10 cellular contexts compared by ENCODE assay signal in the genomic region with DNA sequence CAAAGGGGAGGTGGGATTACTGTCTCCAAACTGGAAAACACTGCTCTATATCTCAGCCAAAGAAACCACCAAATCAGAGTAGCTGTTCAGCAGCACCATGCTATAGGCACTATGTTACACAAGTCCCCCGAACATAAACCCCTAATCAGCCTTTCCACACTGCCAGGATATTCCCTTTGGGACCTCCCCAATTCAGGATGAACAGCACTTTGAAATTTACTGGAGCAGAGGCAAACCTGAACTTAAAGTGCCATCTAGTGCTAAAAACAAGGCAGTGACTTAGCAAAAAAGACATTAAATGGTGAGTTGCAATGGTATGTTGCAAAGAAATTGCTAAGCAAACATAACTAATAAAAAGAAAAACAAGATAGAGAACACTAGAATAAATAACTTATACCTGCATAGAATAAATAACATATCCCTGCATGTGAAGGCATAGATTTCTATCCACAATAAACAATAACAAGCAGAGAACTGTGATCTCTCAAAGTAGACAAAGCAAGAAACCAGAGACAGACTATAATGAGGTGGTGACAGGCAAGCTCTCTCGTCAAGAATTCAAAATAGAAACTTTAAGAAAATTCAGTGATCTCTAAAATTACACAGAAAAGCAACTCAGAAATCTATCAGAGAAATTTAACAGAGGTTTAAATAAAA.
DNase-seq lines count a peak whose midpoint lies in the region; ATAC-seq, FAIRE-seq and TF ChIP-seq lines count a peak whose summit lies in the region.
"Had no signal": no experiment of that assay in that cellular context is flagged by ENCODE, and none has a peak within 500 bp of the region (broad histone marks: within the 10 kb centered on the region; RNA-seq: fewer than 3 reads in every experiment).

No MANE protein-coding gene starts in this region.

- in situ Hi-C loops in K562 (cut with MboI): no loop called here

- no peak for TF ChIP-seq POLR2A in K562 (conservative IDR thresholded peaks at IDR 0.05)

- 0% methylated on average over 1 of the region's 2 CpGs for WGBS in K562 (ENCODE audit: insufficient coverage, low coverage, missing lambda C conversion rate)

- H3K27me3 Mint-ChIP-seq in nephron (ENCODE audit: low read depth): no peaks in the 10 kb centered on the region
- no peaks in the 10 kb centered on the region for H3K27me3 Mint-ChIP-seq in activated CD4-positive, alpha-beta memory T cell treated with anti-CD3 and anti-CD28 coated beads, Interleukin-2, amount 10 ng/mL, durations not matched to agents 7 days and 5 days

- no peaks in the 10 kb centered on the region for H3K9me1 ChIP-seq in K562 (ENCODE audit: control insufficient read depth, insufficient read depth, low read length)

- no peaks in the 10 kb centered on the region for H3K36me3 ChIP-seq in K562 (ENCODE audit: control insufficient read depth, insufficient read depth, low read length)
- H3K36me3 ChIP-seq in tibial artery: no peaks in the 10 kb centered on the region

- no peak for TF ChIP-seq EP300 in K562 (IDR thresholded peaks at IDR 0.05; ENCODE audit: low read length)

- ATAC-seq in K562: no peak

- H3K4me3 ChIP-seq in K562: no peak overlapping the region
- no peak overlapping the region for H3K4me3 ChIP-seq in tibial artery
- H3K4me3 ChIP-seq: skin epidermis had no signal

- intact Hi-C loops in K562 (cut with micrococcal nuclease): no loop called here
- intact Hi-C loops in tibial artery (cut with DNase I; ENCODE audit: low total_unique reads): loop anchor here (10.0 kb wide), 1 partner anchor 45 kb away; no protein-coding TSS in a partner anchor

- no peak overlapping the region for H2AFZ ChIP-seq in K562 (ENCODE audit: low read depth, low read length)

- no peak overlapping the region for H3K9ac ChIP-seq in K562 (ENCODE audit: insufficient read depth in 1 of 2, low read depth in 2 of 2, low read length in 2 of 2)

- no peaks in the 10 kb centered on the region for H3K79me2 ChIP-seq in K562 (ENCODE audit: control insufficient read depth, insufficient read depth, low read length)

- FAIRE-seq in K562 (lab: Jason Lieb, UNC): no peak
- FAIRE-seq: TTC549 had no signal

- no peaks in the 10 kb centered on the region for H3K4me1 ChIP-seq in K562 (replicated peaks in 1 of 2; ENCODE audit: control insufficient read depth in 2 of 2, insufficient read depth in 2 of 2, low read length in 2 of 2)
- no peaks in the 10 kb centered on the region for H3K4me1 ChIP-seq in tibial artery

- TF ChIP-seq CTCF in K562 (IDR thresholded peaks at IDR 0.05 in 2 of 3, conservative IDR thresholded peaks at IDR 0.05 in 1 of 3; ENCODE audit: insufficient read depth in 2 of 3, low read depth in 1 of 3, low read length in 3 of 3) (peak in 1 of 3 experiments; percentile 27; a peak in 2 of 6 replicates), nephron (IDR thresholded peaks at IDR 0.05; ENCODE audit: unreplicated experiment in 3 of 3) (peak; percentile 41 to 63 (median 47)), tibial artery (IDR thresholded peaks at IDR 0.05) (peak in 1 of 2 experiments; percentile 6)

- peak in 1 of 2 experiments; percentile 41; a peak in 1 of 4 replicates for TF ChIP-seq RAD21 in K562 (CRISPR knock-in tag; conservative IDR thresholded peaks at IDR 0.05 in 1 of 2, IDR thresholded peaks at IDR 0.05 in 1 of 2)

- H3K4me2 ChIP-seq in K562 (ENCODE audit: insufficient read depth, low read length): no peak overlapping the region

- H3K9me3 Mint-ChIP-seq in nephron: peaks cover 16% of the 10 kb centered on the region
- H3K9me3 Mint-ChIP-seq in activated CD4-positive, alpha-beta memory T cell treated with anti-CD3 and anti-CD28 coated beads, Interleukin-2, amount 10 ng/mL, durations not matched to agents 7 days and 5 days: no peaks in the 10 kb centered on the region

- H3K27ac ChIP-seq in K562 (ENCODE audit: extremely low read depth, low read depth, low read length) (no peak overlapping the region), tibial artery (no peak overlapping the region)
- H3K27ac ChIP-seq: skin epidermis had no signal

- no TSS peak for BruUV-seq in K562 (replicated peaks; lab: Mats Ljungman, UMichigan)

- H3K9me3 ChIP-seq in K562 (replicated peaks; ENCODE audit: control insufficient read depth, insufficient read depth, low read depth, low read length) (no peaks in the 10 kb centered on the region), tibial artery (no peaks in the 10 kb centered on the region)

- H3K4me1 Mint-ChIP-seq in nephron: no peaks in the 10 kb centered on the region
- no peaks in the 10 kb centered on the region for H3K4me1 Mint-ChIP-seq in activated CD4-positive, alpha-beta memory T cell treated with anti-CD3 and anti-CD28 coated beads, Interleukin-2, amount 10 ng/mL, durations not matched to agents 7 days and 5 days

- H3K4me3 Mint-ChIP-seq in nephron: no peak overlapping the region
- no peak overlapping the region for H3K4me3 Mint-ChIP-seq in activated CD4-positive, alpha-beta memory T cell treated with anti-CD3 and anti-CD28 coated beads, Interleukin-2, amount 10 ng/mL, durations not matched to agents 7 days and 5 days

- no peak overlapping the region for H3K27ac Mint-ChIP-seq in nephron
- H3K27ac Mint-ChIP-seq in activated CD4-positive, alpha-beta memory T cell treated with anti-CD3 and anti-CD28 coated beads, Interleukin-2, amount 10 ng/mL, durations not matched to agents 7 days and 5 days: no peak overlapping the region

- POLR2A ChIA-PET in K562 (lab: Yijun Ruan, JAX): no interaction called here
- POLR2A ChIA-PET in activated CD4-positive, alpha-beta memory T cell treated with anti-CD3 and anti-CD28 coated beads, Interleukin-2, amount 10 ng/mL, durations not matched to agents 7 days and 5 days (lab: Charles Lee): no interaction called here

- no peaks in the 10 kb centered on the region for H3K36me3 Mint-ChIP-seq in nephron (ENCODE audit: low read depth)
- no peaks in the 10 kb centered on the region for H3K36me3 Mint-ChIP-seq in activated CD4-positive, alpha-beta memory T cell treated with anti-CD3 and anti-CD28 coated beads, Interleukin-2, amount 10 ng/mL, durations not matched to agents 7 days and 5 days (ENCODE audit: low read depth)

- no peaks in the 10 kb centered on the region for H4K20me1 ChIP-seq in K562 (replicated peaks; ENCODE audit: control insufficient read depth, insufficient read depth, low read length)

- peak; percentile 14 to 64 (median 14) for DNase-seq in NCI-H1417 (lab: John Stamatoyannopoulos, UW)
- no peak for DNase-seq in NCI-H1417 treated with DMSO at 0.1 percent for 48 hours (lab: John Stamatoyannopoulos, UW)
- DNase-seq in NCI-H2081 treated with DMSO at 0.1 percent for 48 hours (lab: John Stamatoyannopoulos, UW): peak; percentile 49
- peak in 1 of 4 experiments; percentile 2 for DNase-seq in K562 (ENCODE audit: extremely low read depth in 1 of 4, low spot score in 3 of 4)
- DNase-seq in tibial artery: no peak
- DNase-seq in NCI-H1436 (lab: John Stamatoyannopoulos, UW): no peak
- no peak for DNase-seq in activated CD4-positive, alpha-beta memory T cell treated with anti-CD3 and anti-CD28 coated beads, Interleukin-2, amount 10 ng/mL, durations not matched to agents 7 days and 5 days

- H3K27me3 ChIP-seq in K562 (ENCODE audit: control insufficient read depth in 2 of 2, insufficient read depth in 2 of 2, low read length in 2 of 2): no peaks in the 10 kb centered on the region
- no peaks in the 10 kb centered on the region for H3K27me3 ChIP-seq in tibial artery

- CTCF ChIA-PET in K562 (lab: Yijun Ruan, JAX; ENCODE audit: low intra/inter-chr PET ratio): no interaction called here
- CTCF ChIA-PET in activated CD4-positive, alpha-beta memory T cell treated with anti-CD3 and anti-CD28 coated beads, Interleukin-2, amount 10 ng/mL, durations not matched to agents 7 days and 5 days (lab: Charles Lee): no interaction called here

TF ChIP-seq in K562, 482 proteins besides CTCF, POLR2A, EP300 and RAD21:
- TF ChIP-seq NFE2 (IDR thresholded peaks at IDR 0.05; ENCODE audit: low read depth): peak; percentile 45; the same call in 1 of the 2 replicates
- TF ChIP-seq, protein P1, sequence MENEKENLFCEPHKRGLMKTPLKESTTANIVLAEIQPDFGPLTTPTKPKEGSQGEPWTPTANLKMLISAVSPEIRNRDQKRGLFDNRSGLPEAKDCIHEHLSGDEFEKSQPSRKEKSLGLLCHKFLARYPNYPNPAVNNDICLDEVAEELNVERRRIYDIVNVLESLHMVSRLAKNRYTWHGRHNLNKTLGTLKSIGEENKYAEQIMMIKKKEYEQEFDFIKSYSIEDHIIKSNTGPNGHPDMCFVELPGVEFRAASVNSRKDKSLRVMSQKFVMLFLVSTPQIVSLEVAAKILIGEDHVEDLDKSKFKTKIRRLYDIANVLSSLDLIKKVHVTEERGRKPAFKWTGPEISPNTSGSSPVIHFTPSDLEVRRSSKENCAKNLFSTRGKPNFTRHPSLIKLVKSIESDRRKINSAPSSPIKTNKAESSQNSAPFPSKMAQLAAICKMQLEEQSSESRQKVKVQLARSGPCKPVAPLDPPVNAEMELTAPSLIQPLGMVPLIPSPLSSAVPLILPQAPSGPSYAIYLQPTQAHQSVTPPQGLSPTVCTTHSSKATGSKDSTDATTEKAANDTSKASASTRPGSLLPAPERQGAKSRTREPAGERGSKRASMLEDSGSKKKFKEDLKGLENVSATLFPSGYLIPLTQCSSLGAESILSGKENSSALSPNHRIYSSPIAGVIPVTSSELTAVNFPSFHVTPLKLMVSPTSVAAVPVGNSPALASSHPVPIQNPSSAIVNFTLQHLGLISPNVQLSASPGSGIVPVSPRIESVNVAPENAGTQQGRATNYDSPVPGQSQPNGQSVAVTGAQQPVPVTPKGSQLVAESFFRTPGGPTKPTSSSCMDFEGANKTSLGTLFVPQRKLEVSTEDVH (IDR thresholded peaks at IDR 0.05; ENCODE audit: low read depth, partially characterized antibody): no peak
- peak; percentile 18; the same call in 1 of the 2 replicates for TF ChIP-seq C11orf30 (IDR thresholded peaks at IDR 0.05; ENCODE audit: low read depth)
- TF ChIP-seq MCM7 (IDR thresholded peaks at IDR 0.05): no peak
- TF ChIP-seq MAFG (tag; conservative IDR thresholded peaks at IDR 0.05): peak; percentile 33; the same call in 1 of the 2 replicates
- TF ChIP-seq NCOA6 (IDR thresholded peaks at IDR 0.05): no peak
- TF ChIP-seq SREBF1 (IDR thresholded peaks at IDR 0.05; ENCODE audit: borderline replicate concordance, low read depth, low read length): no peak
- no peak for TF ChIP-seq POLR3G (IDR thresholded peaks at IDR 0.05; ENCODE audit: extremely low read depth, insufficient read length, insufficient replicate concordance)
- TF ChIP-seq JUNB (CRISPR knock-in tag; conservative IDR thresholded peaks at IDR 0.05): no peak
- peak; percentile 63 for TF ChIP-seq ZNF316 (IDR thresholded peaks at IDR 0.05)

Comparison
In these comparisons a context has a peak if more than half of its experiments do, and no peak if none do; other contexts are left out.
1. DNase-seq: peak in NCI-H1417 (3 of 3) and NCI-H2081 treated with DMSO at 0.1 percent for 48 hours (single experiment); none in NCI-H1417 treated with DMSO at 0.1 percent for 48 hours (single experiment), tibial artery (0 of 2), NCI-H1436 (single experiment) and activated CD4-positive, alpha-beta memory T cell treated with anti-CD3 and anti-CD28 coated beads, Interleukin-2, amount 10 ng/mL, durations not matched to agents 7 days and 5 days (single experiment).